Comparison of ENCODE assay signal across 1 cellular context in the genomic region with DNA sequence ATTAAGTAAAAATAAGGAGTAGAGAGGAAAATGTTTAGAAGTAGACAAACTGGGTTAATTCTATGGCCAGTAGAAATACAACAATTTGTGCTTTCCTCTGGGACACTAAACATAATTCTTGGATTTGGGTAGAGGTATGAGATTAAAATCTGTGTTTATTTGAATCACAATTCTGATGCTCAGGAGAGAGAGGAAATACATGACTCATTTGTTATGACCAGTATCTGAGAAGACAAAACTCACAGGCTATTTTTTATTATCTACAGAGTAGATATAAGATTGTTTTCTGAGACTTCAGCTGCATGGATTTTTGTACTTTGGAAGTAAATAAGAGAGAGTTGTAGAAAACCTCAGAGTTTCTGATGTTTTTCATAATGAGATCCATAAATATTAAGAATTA.
TF ChIP-seq lines count a peak whose summit lies in the region.

No MANE protein-coding gene starts in this region.

TF ChIP-seq in IMR-90, 13 proteins besides CTCF, POLR2A, EP300 and RAD21:
- no peak for TF ChIP-seq MAFK (IDR thresholded peaks at IDR 0.05; ENCODE audit: low read depth, low read length)
- TF ChIP-seq RFX5 (IDR thresholded peaks at IDR 0.05; ENCODE audit: low read depth, low read length): no peak
- TF ChIP-seq NFE2L2 (IDR thresholded peaks at IDR 0.05; ENCODE audit: low read depth, low read length): no peak
- TF ChIP-seq, protein P1, sequence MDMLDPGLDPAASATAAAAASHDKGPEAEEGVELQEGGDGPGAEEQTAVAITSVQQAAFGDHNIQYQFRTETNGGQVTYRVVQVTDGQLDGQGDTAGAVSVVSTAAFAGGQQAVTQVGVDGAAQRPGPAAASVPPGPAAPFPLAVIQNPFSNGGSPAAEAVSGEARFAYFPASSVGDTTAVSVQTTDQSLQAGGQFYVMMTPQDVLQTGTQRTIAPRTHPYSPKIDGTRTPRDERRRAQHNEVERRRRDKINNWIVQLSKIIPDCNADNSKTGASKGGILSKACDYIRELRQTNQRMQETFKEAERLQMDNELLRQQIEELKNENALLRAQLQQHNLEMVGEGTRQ (IDR thresholded peaks at IDR 0.05; ENCODE audit: low read depth, low read length): no peak
- TF ChIP-seq RCOR1 (IDR thresholded peaks at IDR 0.05; ENCODE audit: insufficient replicate concordance, low read length): no peak
- TF ChIP-seq MAZ (IDR thresholded peaks at IDR 0.05; ENCODE audit: borderline replicate concordance, low read depth, low read length): no peak
- TF ChIP-seq CHD1 (IDR thresholded peaks at IDR 0.05; ENCODE audit: low read depth, low read length): no peak
- TF ChIP-seq, protein P2, sequence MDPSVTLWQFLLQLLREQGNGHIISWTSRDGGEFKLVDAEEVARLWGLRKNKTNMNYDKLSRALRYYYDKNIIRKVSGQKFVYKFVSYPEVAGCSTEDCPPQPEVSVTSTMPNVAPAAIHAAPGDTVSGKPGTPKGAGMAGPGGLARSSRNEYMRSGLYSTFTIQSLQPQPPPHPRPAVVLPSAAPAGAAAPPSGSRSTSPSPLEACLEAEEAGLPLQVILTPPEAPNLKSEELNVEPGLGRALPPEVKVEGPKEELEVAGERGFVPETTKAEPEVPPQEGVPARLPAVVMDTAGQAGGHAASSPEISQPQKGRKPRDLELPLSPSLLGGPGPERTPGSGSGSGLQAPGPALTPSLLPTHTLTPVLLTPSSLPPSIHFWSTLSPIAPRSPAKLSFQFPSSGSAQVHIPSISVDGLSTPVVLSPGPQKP (IDR thresholded peaks at IDR 0.05; ENCODE audit: borderline replicate concordance, low read depth, low read length): no peak
- TF ChIP-seq FOS (IDR thresholded peaks at IDR 0.05; ENCODE audit: low read depth, low read length): no peak
- TF ChIP-seq SMC3 (IDR thresholded peaks at IDR 0.05; ENCODE audit: low read depth, low read length): no peak
- no peak for TF ChIP-seq MXI1 (IDR thresholded peaks at IDR 0.05; ENCODE audit: borderline replicate concordance, low read depth, low read length)
TF ChIP-seq in IMR-90: peak in this region for 0.
